ENCODE assay signal across 1 cellular context in the genomic region with DNA sequence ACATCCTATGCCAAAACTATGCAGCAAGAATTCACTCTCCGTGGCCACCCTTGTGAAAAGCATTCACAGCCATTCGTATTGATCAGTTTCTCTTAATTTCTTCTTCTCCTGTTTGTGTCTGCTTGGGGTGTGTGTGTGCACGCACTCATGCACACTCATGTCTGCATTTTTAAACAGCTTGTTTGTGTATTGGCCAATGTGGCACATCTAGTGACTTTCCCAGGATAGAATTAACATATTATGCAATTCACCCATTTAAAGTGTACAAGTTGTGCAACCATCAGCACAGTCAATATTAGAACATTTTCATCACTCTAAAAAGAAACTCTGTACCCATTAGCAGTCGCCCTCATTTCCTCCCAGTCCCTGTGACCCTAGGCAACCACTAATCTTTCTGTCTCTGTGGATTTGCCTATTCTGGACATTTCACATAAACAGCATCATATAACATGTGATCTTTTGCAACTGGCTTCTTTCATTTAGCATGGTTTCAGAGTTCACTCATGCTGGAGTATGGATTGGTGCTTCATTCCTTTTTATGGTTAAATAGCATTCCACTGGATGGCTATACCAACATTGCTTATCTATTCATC.
TF ChIP-seq lines count a peak whose summit lies in the region.

No MANE protein-coding gene starts in this region.

TF ChIP-seq in HepG2, 621 proteins besides CTCF, POLR2A, EP300 and RAD21 (continued from another document and continues in another):
- TF ChIP-seq PRDM15 (CRISPR knock-in tag; IDR thresholded peaks at IDR 0.05): no peak
- TF ChIP-seq, protein P1, sequence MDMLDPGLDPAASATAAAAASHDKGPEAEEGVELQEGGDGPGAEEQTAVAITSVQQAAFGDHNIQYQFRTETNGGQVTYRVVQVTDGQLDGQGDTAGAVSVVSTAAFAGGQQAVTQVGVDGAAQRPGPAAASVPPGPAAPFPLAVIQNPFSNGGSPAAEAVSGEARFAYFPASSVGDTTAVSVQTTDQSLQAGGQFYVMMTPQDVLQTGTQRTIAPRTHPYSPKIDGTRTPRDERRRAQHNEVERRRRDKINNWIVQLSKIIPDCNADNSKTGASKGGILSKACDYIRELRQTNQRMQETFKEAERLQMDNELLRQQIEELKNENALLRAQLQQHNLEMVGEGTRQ (IDR thresholded peaks at IDR 0.05; ENCODE audit: low read depth, low read length): no peak
- TF ChIP-seq, protein P1 (CRISPR knock-in tag; IDR thresholded peaks at IDR 0.05; ENCODE audit: borderline replicate concordance): peak; percentile 65; the same call in 1 of the 2 replicates
- TF ChIP-seq ZNF792 (CRISPR knock-in tag; IDR thresholded peaks at IDR 0.05): peak; percentile 57; the same call in 1 of the 2 replicates
- TF ChIP-seq, protein P2, sequence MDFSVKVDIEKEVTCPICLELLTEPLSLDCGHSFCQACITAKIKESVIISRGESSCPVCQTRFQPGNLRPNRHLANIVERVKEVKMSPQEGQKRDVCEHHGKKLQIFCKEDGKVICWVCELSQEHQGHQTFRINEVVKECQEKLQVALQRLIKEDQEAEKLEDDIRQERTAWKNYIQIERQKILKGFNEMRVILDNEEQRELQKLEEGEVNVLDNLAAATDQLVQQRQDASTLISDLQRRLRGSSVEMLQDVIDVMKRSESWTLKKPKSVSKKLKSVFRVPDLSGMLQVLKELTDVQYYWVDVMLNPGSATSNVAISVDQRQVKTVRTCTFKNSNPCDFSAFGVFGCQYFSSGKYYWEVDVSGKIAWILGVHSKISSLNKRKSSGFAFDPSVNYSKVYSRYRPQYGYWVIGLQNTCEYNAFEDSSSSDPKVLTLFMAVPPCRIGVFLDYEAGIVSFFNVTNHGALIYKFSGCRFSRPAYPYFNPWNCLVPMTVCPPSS (IDR thresholded peaks at IDR 0.05): no peak
- TF ChIP-seq, protein P3, sequence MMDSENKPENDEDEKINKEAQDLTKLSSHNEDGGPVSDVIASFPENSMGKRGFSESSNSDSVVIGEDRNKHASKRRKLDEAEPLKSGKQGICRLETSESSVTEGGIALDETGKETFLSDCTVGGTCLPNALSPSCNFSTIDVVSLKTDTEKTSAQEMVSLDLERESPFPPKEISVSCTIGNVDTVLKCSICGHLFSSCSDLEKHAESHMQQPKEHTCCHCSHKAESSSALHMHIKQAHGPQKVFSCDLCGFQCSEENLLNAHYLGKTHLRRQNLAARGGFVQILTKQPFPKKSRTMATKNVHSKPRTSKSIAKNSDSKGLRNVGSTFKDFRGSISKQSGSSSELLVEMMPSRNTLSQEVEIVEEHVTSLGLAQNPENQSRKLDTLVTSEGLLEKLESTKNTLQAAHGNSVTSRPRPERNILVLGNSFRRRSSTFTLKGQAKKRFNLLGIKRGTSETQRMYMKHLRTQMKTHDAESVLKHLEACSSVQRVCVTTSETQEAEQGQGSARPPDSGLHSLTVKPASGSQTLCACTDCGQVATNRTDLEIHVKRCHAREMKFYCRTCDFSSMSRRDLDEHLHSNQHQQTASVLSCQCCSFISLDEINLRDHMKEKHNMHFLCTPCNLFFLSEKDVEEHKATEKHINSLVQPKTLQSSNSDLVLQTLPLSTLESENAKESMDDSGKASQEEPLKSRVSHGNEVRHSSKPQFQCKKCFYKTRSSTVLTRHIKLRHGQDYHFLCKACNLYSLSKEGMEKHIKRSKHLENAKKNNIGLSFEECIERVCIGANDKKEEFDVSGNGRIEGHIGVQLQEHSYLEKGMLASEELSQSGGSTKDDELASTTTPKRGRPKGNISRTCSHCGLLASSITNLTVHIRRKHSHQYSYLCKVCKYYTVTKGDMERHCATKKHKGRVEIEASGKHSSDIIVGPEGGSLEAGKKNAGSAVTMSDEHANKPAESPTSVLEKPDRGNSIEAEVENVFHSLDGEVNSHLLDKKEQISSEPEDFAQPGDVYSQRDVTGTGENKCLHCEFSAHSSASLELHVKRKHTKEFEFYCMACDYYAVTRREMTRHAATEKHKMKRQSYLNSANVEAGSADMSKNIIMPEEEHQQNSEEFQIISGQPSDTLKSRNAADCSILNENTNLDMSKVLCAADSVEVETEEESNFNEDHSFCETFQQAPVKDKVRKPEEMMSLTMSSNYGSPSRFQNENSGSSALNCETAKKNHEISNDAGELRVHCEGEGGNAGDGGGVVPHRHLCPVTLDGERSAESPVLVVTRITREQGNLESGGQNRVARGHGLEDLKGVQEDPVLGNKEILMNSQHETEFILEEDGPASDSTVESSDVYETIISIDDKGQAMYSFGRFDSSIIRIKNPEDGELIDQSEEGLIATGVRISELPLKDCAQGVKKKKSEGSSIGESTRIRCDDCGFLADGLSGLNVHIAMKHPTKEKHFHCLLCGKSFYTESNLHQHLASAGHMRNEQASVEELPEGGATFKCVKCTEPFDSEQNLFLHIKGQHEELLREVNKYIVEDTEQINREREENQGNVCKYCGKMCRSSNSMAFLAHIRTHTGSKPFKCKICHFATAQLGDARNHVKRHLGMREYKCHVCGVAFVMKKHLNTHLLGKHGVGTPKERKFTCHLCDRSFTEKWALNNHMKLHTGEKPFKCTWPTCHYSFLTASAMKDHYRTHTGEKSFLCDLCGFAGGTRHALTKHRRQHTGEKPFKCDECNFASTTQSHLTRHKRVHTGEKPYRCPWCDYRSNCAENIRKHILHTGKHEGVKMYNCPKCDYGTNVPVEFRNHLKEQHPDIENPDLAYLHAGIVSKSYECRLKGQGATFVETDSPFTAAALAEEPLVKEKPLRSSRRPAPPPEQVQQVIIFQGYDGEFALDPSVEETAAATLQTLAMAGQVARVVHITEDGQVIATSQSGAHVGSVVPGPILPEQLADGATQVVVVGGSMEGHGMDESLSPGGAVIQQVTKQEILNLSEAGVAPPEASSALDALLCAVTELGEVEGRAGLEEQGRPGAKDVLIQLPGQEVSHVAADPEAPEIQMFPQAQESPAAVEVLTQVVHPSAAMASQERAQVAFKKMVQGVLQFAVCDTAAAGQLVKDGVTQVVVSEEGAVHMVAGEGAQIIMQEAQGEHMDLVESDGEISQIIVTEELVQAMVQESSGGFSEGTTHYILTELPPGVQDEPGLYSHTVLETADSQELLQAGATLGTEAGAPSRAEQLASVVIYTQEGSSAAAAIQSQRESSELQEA (CRISPR knock-in tag; IDR thresholded peaks at IDR 0.05; ENCODE audit: not compliant biosample characterization): no peak
- peak; percentile 70 for TF ChIP-seq ZBTB25 (CRISPR knock-in tag; IDR thresholded peaks at IDR 0.05)
- no peak for TF ChIP-seq PHF20 (CRISPR knock-in tag; IDR thresholded peaks at IDR 0.05)
- no peak for TF ChIP-seq ZNF256 (CRISPR knock-in tag; conservative IDR thresholded peaks at IDR 0.05)
- TF ChIP-seq, protein P4, sequence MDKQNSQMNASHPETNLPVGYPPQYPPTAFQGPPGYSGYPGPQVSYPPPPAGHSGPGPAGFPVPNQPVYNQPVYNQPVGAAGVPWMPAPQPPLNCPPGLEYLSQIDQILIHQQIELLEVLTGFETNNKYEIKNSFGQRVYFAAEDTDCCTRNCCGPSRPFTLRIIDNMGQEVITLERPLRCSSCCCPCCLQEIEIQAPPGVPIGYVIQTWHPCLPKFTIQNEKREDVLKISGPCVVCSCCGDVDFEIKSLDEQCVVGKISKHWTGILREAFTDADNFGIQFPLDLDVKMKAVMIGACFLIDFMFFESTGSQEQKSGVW (CRISPR knock-in tag; IDR thresholded peaks at IDR 0.05; ENCODE audit: borderline replicate concordance): no peak
- no peak for TF ChIP-seq ZNF569 (CRISPR knock-in tag; IDR thresholded peaks at IDR 0.05; ENCODE audit: borderline replicate concordance)
- TF ChIP-seq GATAD2A (CRISPR knock-in tag; IDR thresholded peaks at IDR 0.05): peak; percentile 95
- no peak for TF ChIP-seq HCFC1 (IDR thresholded peaks at IDR 0.05; ENCODE audit: low read depth, low read length)
- TF ChIP-seq GTF3A (CRISPR knock-in tag; conservative IDR thresholded peaks at IDR 0.05): no peak
- TF ChIP-seq, protein P5, sequence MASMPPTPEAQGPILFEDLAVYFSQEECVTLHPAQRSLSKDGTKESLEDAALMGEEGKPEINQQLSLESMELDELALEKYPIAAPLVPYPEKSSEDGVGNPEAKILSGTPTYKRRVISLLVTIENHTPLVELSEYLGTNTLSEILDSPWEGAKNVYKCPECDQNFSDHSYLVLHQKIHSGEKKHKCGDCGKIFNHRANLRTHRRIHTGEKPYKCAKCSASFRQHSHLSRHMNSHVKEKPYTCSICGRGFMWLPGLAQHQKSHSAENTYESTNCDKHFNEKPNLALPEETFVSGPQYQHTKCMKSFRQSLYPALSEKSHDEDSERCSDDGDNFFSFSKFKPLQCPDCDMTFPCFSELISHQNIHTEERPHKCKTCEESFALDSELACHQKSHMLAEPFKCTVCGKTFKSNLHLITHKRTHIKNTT (CRISPR knock-in tag; IDR thresholded peaks at IDR 0.05): no peak
- TF ChIP-seq ZNF761 (CRISPR knock-in tag; conservative IDR thresholded peaks at IDR 0.05): 0 out of 2 replicates have a peak, but pooled peaks have one; percentile 42
- no peak for TF ChIP-seq HMGA1 (CRISPR knock-in tag; conservative IDR thresholded peaks at IDR 0.05)
- TF ChIP-seq ZNF616 (CRISPR knock-in tag; IDR thresholded peaks at IDR 0.05; ENCODE audit: low read depth): no peak
- peak; percentile 63; the same call in 1 of the 2 replicates for TF ChIP-seq ZNF556 (CRISPR knock-in tag; IDR thresholded peaks at IDR 0.05; ENCODE audit: borderline replicate concordance)
- TF ChIP-seq DPF2 (CRISPR knock-in tag; IDR thresholded peaks at IDR 0.05; ENCODE audit: borderline replicate concordance, low read depth): peak; percentile 45; the same call in 1 of the 2 replicates
- no peak for TF ChIP-seq NFKB2 (CRISPR knock-in tag; IDR thresholded peaks at IDR 0.05; ENCODE audit: borderline replicate concordance)
- no peak for TF ChIP-seq MLXIP (CRISPR knock-in tag; IDR thresholded peaks at IDR 0.05; ENCODE audit: borderline replicate concordance)
- TF ChIP-seq ZFAT (CRISPR knock-in tag; conservative IDR thresholded peaks at IDR 0.05): no peak
